24 cellular contexts compared by ENCODE assay signal in the genomic region with DNA sequence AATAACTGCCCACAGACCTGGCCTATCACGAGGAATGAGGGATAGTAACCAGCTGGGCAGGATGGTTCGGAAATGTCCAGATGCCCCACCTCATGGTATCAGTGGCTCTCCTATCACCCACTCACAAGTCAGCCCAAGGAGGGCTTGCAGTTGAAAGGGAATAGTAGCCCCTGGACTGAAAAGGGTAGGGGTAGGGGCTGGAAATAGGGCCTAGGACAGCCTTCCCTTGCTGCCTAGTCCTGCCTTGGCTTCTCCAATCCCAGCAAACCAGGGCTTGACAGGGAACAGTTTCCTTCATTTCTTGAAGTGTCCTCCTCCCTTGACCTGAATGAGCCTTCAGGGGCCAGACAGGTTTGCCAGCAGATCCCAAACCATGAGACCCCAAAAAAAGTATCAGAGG. TPM values are rescaled to one million over a fixed set of nuclear protein-coding genes. Genes with fewer than 3 reads are reported as not detected.
DNase-seq lines count a peak whose midpoint lies in the region; ATAC-seq and TF ChIP-seq lines count a peak whose summit lies in the region.
"Had no signal": no experiment of that assay in that cellular context is flagged by ENCODE, and none has a peak within 500 bp of the region (broad histone marks: within the 10 kb centered on the region; RNA-seq: fewer than 3 reads in every experiment).

No MANE protein-coding gene starts in this region.

- BruUV-seq in A673 (replicated peaks; lab: Mats Ljungman, UMichigan), result no TSS peak

- no peak overlapping the region for H3K4ac ChIP-seq in neuronal stem cell (ENCODE audit: low read length)

- peak overlapping the region; percentile 46 for H2BK15ac ChIP-seq in neuronal stem cell (ENCODE audit: low read length)

- ATAC-seq in CD8-positive, alpha-beta T cell, result no peak
- ATAC-seq: lower lobe of right lung had no signal

- WGBS in neuronal stem cell (ENCODE audit: extremely low coverage in 2 of 2, insufficient read length in 2 of 2, insufficient replicate concordance in 1 of 2), 2 donors, result no CpG with 5 or more reads among the region's 2 CpGs
- WGBS in testis, 2 donors, result 91% methylated on average over 2 of the region's 2 CpGs; no CpG with 5 or more reads in 1 of the 2 donors

- H3K4me2 ChIP-seq in neuronal stem cell (ENCODE audit: insufficient read depth, low read length, poor library complexity, severe bottlenecking), result no peak overlapping the region

- H3K9me3 Mint-ChIP-seq in CD8-positive, alpha-beta T cell, result no peaks in the 10 kb centered on the region
- H3K9me3 Mint-ChIP-seq in immature natural killer cell, result peaks cover 0 to 2% (median 0%) of the 10 kb centered on the region in 6 donors
- H3K9me3 Mint-ChIP-seq: T-helper 2 cell treated with Interferon-gamma antibody and Interleukin-4, amounts not matched to agents 5 μg/mL and 100 μg/mL, for 36 hours had no signal

- H3K27me3 ChIP-seq in CD8-positive, alpha-beta T cell (ENCODE audit: insufficient read depth, low read length), result no peaks in the 10 kb centered on the region
- H3K27me3 ChIP-seq in H7 (ENCODE audit: control insufficient read depth, insufficient read depth, low read length) (peaks cover 27% of the 10 kb centered on the region), neuronal stem cell (ENCODE audit: control insufficient read depth in 3 of 3, insufficient read depth in 3 of 3, low read depth in 1 of 3, low read length in 3 of 3) (peaks cover 0 to 83% (median 5%) of the 10 kb centered on the region in 3 experiments), A673 (replicated peaks; ENCODE audit: insufficient read depth, low read depth, low read length, poor library complexity) (peaks cover 12% of the 10 kb centered on the region), BE2C (no peaks in the 10 kb centered on the region), testis (no peaks in the 10 kb centered on the region)
- H3K27me3 ChIP-seq: breast epithelium, right lobe of liver had no signal

- no peak overlapping the region for H3K9ac ChIP-seq in neuronal stem cell (ENCODE audit: low read depth, low read length, poor library complexity)

- DNase-seq in CD8-positive, alpha-beta T cell, result no peak
- DNase-seq in H7 (peak; percentile 48), immature natural killer cell (no peak), neuronal stem cell (ENCODE audit: low spot score) (no peak), A673 (ENCODE audit: low spot score) (no peak), BE2C (no peak), testis (no peak)
- DNase-seq: activated CD4-positive, alpha-beta T cell treated with anti-CD3 and anti-CD28 coated beads for 4 hours; amygdala; lower lobe of right lung; NCI-H1092; NCI-H1694 treated with DMSO at 0.1 percent for 48 hours; NCI-H446 treated with DMSO at 0.1 percent for 48 hours; NCI-H774; right lobe of liver; SHP77 treated with DMSO at 0.1 percent for 48 hours; spleen; stimulated activated CD4-positive, alpha-beta T cell treated with anti-CD3 and anti-CD28 coated beads, Interleukin-2, amount 100 ng/mL, for 24 hours had no signal

- H3K27ac Mint-ChIP-seq in CD8-positive, alpha-beta T cell, result no peak overlapping the region
- peak overlapping the region in 4 of 6 donors; percentile 31 to 50 (median 44) for H3K27ac Mint-ChIP-seq in immature natural killer cell
- H3K27ac Mint-ChIP-seq: T-helper 2 cell treated with Interferon-gamma antibody and Interleukin-4, amounts not matched to agents 5 μg/mL and 100 μg/mL, for 36 hours had no signal

- no peak overlapping the region for H3K4me3 ChIP-seq in CD8-positive, alpha-beta T cell (ENCODE audit: low read depth, low read length)
- H3K4me3 ChIP-seq in H7 (ENCODE audit: insufficient read depth, low read depth, low read length), result no peak overlapping the region
- H3K4me3 ChIP-seq in neuronal stem cell (ENCODE audit: low read length in 2 of 2), result no peak overlapping the region
- H3K4me3 ChIP-seq in A673 (ENCODE audit: low read depth, low read length, poor library complexity, severe bottlenecking), result no peak overlapping the region
- H3K4me3 ChIP-seq in BE2C (ENCODE audit: low read depth, low read length), result no peak overlapping the region
- no peak overlapping the region for H3K4me3 ChIP-seq in testis
- H3K4me3 ChIP-seq: hepatocyte, right lobe of liver had no signal

- H3K18ac ChIP-seq in neuronal stem cell (ENCODE audit: low read length), result no peak overlapping the region

- H4K8ac ChIP-seq in neuronal stem cell (ENCODE audit: low read depth, low read length), result no peak overlapping the region

- no peaks in the 10 kb centered on the region for H3K36me3 ChIP-seq in CD8-positive, alpha-beta T cell (ENCODE audit: insufficient read depth, low read length)
- H3K36me3 ChIP-seq in H7 (replicated peaks; ENCODE audit: control insufficient read depth, insufficient read depth, low read length), result no peaks in the 10 kb centered on the region
- H3K36me3 ChIP-seq in neuronal stem cell (replicated peaks in 1 of 2; ENCODE audit: control insufficient read depth in 2 of 2, insufficient read depth in 2 of 2, low read length in 2 of 2), result no peaks in the 10 kb centered on the region
- no peaks in the 10 kb centered on the region for H3K36me3 ChIP-seq in A673 (ENCODE audit: insufficient read depth, low read length, poor library complexity, severe bottlenecking)
- H3K36me3 ChIP-seq in BE2C, result no peaks in the 10 kb centered on the region
- no peaks in the 10 kb centered on the region for H3K36me3 ChIP-seq in testis (ENCODE audit: low read depth, missing control alignments)
- H3K36me3 ChIP-seq: breast epithelium, lower lobe of right lung, prostate gland, right lobe of liver, spleen, tibial nerve had no signal

- TF ChIP-seq CTCF in CD8-positive, alpha-beta T cell (IDR thresholded peaks at IDR 0.05), result no peak
- TF ChIP-seq CTCF in A673 (conservative IDR thresholded peaks at IDR 0.05; ENCODE audit: low read depth, low read length) (no peak), BE2C (IDR thresholded peaks at IDR 0.05; ENCODE audit: low read depth, low read length) (no peak), testis (IDR thresholded peaks at IDR 0.05) (no peak)

- H3K4me3 Mint-ChIP-seq in CD8-positive, alpha-beta T cell, result peak overlapping the region; percentile 69
- peak overlapping the region; percentile 30 to 77 (median 61) for H3K4me3 Mint-ChIP-seq in immature natural killer cell

- H3K27me3 Mint-ChIP-seq in CD8-positive, alpha-beta T cell (ENCODE audit: low read depth), result peaks cover 5% of the 10 kb centered on the region
- peaks cover 0 to 9% (median 4%) of the 10 kb centered on the region in 3 donors for H3K27me3 Mint-ChIP-seq in immature natural killer cell (ENCODE audit: low read depth in 3 of 3)

- peaks cover 10% of the 10 kb centered on the region for H3K4me1 Mint-ChIP-seq in CD8-positive, alpha-beta T cell (ENCODE audit: low read depth)
- peaks cover 19 to 25% of the 10 kb centered on the region in 2 donors for H3K4me1 Mint-ChIP-seq in immature natural killer cell

- no peaks in the 10 kb centered on the region for H3K9me3 ChIP-seq in CD8-positive, alpha-beta T cell (ENCODE audit: low read length)
- H3K9me3 ChIP-seq in neuronal stem cell (replicated peaks in 1 of 2; ENCODE audit: control insufficient read depth in 2 of 2, insufficient read depth in 1 of 2, low read depth in 1 of 2, low read length in 2 of 2) (no peaks in the 10 kb centered on the region), A673 (ENCODE audit: low read depth, low read length, poor library complexity, severe bottlenecking) (no peaks in the 10 kb centered on the region), BE2C (no peaks in the 10 kb centered on the region), testis (no peaks in the 10 kb centered on the region)
- H3K9me3 ChIP-seq: breast epithelium, lower lobe of right lung, prostate gland, right lobe of liver, spleen, tibial nerve had no signal

- no peak overlapping the region for H3K14ac ChIP-seq in neuronal stem cell (ENCODE audit: low read length)

- H3K79me1 ChIP-seq in neuronal stem cell (ENCODE audit: low read depth, low read length), result peaks cover 2% of the 10 kb centered on the region

- POLR2A ChIA-PET in CD8-positive, alpha-beta T cell (lab: Charles Lee), result interaction anchor here (1.2 kb wide), 1 partner anchor 55 kb away, joined by 3 read pairs; no protein-coding TSS in a partner anchor
- POLR2A ChIA-PET in A673 (lab: Charles Lee; ENCODE audit: low non-redundant PET), result no interaction called here

- no peak overlapping the region for H3K27ac ChIP-seq in CD8-positive, alpha-beta T cell (ENCODE audit: low read depth, low read length)
- H3K27ac ChIP-seq in neuronal stem cell (replicated peaks; ENCODE audit: low read length) (no peak overlapping the region), A673 (ENCODE audit: low read depth, low read length, poor library complexity, severe bottlenecking) (no peak overlapping the region), testis (no peak overlapping the region)
- H3K27ac ChIP-seq: C4-2B, right lobe of liver had no signal

- CTCF ChIA-PET in CD8-positive, alpha-beta T cell (lab: Charles Lee), result interaction anchor here (1.0 to 1.1 kb wide), 2 partner anchors 14 to 38 kb away, joined by 3 to 5 read pairs; no protein-coding TSS in a partner anchor
- CTCF ChIA-PET in A673 (lab: Charles Lee), result interaction anchor here (0.6 kb wide), 1 partner anchor 159 kb away, joined by 3 read pairs; no protein-coding TSS in a partner anchor

- H2BK5ac ChIP-seq in neuronal stem cell (ENCODE audit: low read length), result no peak overlapping the region

- no peak for TF ChIP-seq POLR2A in testis (IDR thresholded peaks at IDR 0.05)

- H2AFZ ChIP-seq in neuronal stem cell (ENCODE audit: low read length), result no peak overlapping the region
- H2AFZ ChIP-seq: hepatocyte had no signal

- H3K36me3 Mint-ChIP-seq in CD8-positive, alpha-beta T cell, result no peaks in the 10 kb centered on the region
- H3K36me3 Mint-ChIP-seq in immature natural killer cell, result no peaks in the 10 kb centered on the region

- no peak overlapping the region for H2BK120ac ChIP-seq in neuronal stem cell (ENCODE audit: low read depth, low read length)

- H2BK12ac ChIP-seq in neuronal stem cell (ENCODE audit: low read length), result no peak overlapping the region

- peaks cover 17% of the 10 kb centered on the region for H3K4me1 ChIP-seq in CD8-positive, alpha-beta T cell (ENCODE audit: insufficient read depth, low read length)
- peaks cover 0 to 12% of the 10 kb centered on the region in 2 donors for H3K4me1 ChIP-seq in neuronal stem cell (ENCODE audit: control insufficient read depth in 2 of 2, insufficient read depth in 1 of 2, low read depth in 1 of 2, low read length in 2 of 2)
- H3K4me1 ChIP-seq in A673 (ENCODE audit: insufficient read depth, low read length, poor library complexity, severe bottlenecking), result no peaks in the 10 kb centered on the region
- no peaks in the 10 kb centered on the region; the same call in 1 of the 2 replicates for H3K4me1 ChIP-seq in BE2C
- H3K4me1 ChIP-seq in testis, result peaks cover 5% of the 10 kb centered on the region
- H3K4me1 ChIP-seq: prostate gland had no signal

- H2AK5ac ChIP-seq in neuronal stem cell (ENCODE audit: low read depth, low read length), result no peak overlapping the region

- no peak overlapping the region for H4K91ac ChIP-seq in neuronal stem cell (ENCODE audit: low read depth, low read length, poor library complexity)

- intact Hi-C loops in CD8-positive, alpha-beta T cell (cut with DNase I, micrococcal nuclease), result loop anchor here (5.0 kb wide), 3 partner anchors 52 to 1168 kb away; a partner anchor contains a TSS
- intact Hi-C loops in A673 (cut with micrococcal nuclease; ENCODE audit: unreplicated experiment) (no loop called here), testis (cut with DNase I; ENCODE audit: low total_unique reads) (no loop called here)

- H3K23ac ChIP-seq in neuronal stem cell (ENCODE audit: low read depth, low read length, poor library complexity), result no peak overlapping the region

RNA-seq across cellular contexts. Expression of a gene that starts 1.2 kb away (rescaled TPM):
- 1 to 10 TPM; 7.2 to 8.7 TPM for total RNA-seq in CD8-positive, alpha-beta T cell
- 5.5 and 5.9 TPM in 2 replicates for total RNA-seq in H7 (2014; rRNA removed; shearing (Covaris generic))
- polyA plus RNA-seq in immature natural killer cell, result 1 to 10 TPM; 1.5 to 6.0 (median 2.3) TPM
- polyA plus RNA-seq in neuronal stem cell (2013, experiment 1 of 2), result 12.5 TPM
- polyA plus RNA-seq in neuronal stem cell (2013, experiment 2 of 2), result 12.2 TPM
- total RNA-seq in A673 (2021), result 0.17 and 0.68 TPM in 2 replicates
- polyA plus RNA-seq in BE2C (2012; ENCODE audit: insufficient read depth, insufficient read length, low read depth), result 52.0 TPM
- 10 to 100 TPM; 16.1 to 19.3 TPM for total RNA-seq in testis
- 15.9 TPM for polyA plus RNA-seq in testis (ENCODE audit: insufficient read depth, low read depth, low replicate concordance)

Comparison
In these comparisons a context has a peak if more than half of its experiments do, and no peak if none do; other contexts are left out.
1. intact Hi-C loops: an anchor here in CD8-positive, alpha-beta T cell (5.0 kb wide); none called in A673 and testis.